Comparison of ENCODE assay signal across 9 cellular contexts in genomic region chr17:48626202-48626469, GRCh38. TPM values are rescaled to one million over a fixed set of nuclear protein-coding genes. Genes with fewer than 3 reads are reported as not detected.
A peak's percentile ranks its signal among the peaks of the same experiment; 100 is the strongest.
DNase-seq lines count a peak whose midpoint lies in the region; ATAC-seq and TF ChIP-seq lines count a peak whose summit lies in the region.
"Had no signal": no experiment of that assay in that cellular context is flagged by ENCODE, and none has a peak within 500 bp of the region (broad histone marks: within the 10 kb centered on the region; RNA-seq: fewer than 3 reads in every experiment).

Gene HOXB9, minus strand, starts transcription at chr17:48626358. Its CDS starts 89 bp downstream, at chr17:48626269.

- intact Hi-C loops in PC-3 (cut with micrococcal nuclease), result no loop called here
- intact Hi-C loops in prostate gland (cut with DNase I), result no loop called here

- H3K36me3 ChIP-seq in PC-3 (ENCODE audit: low read depth, low read length) (no peaks in the 10 kb centered on the region), prostate gland (no peaks in the 10 kb centered on the region)

- no peak for TF ChIP-seq POLR2A in prostate gland (IDR thresholded peaks at IDR 0.05)

- no TSS peak for BruUV-seq in PC-3 (replicated peaks; lab: Mats Ljungman, UMichigan)

- H4K20me1 ChIP-seq in PC-3 (ENCODE audit: low read length), result no peaks in the 10 kb centered on the region

- H3K9me3 ChIP-seq in PC-3 (ENCODE audit: low read length) (no peaks in the 10 kb centered on the region), prostate gland (no peaks in the 10 kb centered on the region)

- H3K4me1 ChIP-seq in PC-3 (ENCODE audit: insufficient read depth, low read length) (peaks cover 12% of the 10 kb centered on the region), prostate gland (replicated peaks) (peaks cover 9% of the 10 kb centered on the region)

- no peak for DNase-seq in Daoy (ENCODE audit: low read depth)
- DNase-seq in PC-3, result no peak
- no peak for DNase-seq in epithelial cell of prostate (ENCODE audit: low read depth, low spot score)
- DNase-seq in prostate gland (ENCODE audit: low spot score), result no peak
- no peak for DNase-seq in stimulated activated CD4-positive, alpha-beta T cell treated with anti-CD3 and anti-CD28 coated beads, Interleukin-15, amount 100 ng/mL, for 24 hours
- no peak for DNase-seq in activated CD4-positive, CD25-positive, alpha-beta regulatory T cell treated with anti-CD3 and anti-CD28 coated beads, Interleukin-2, amount 50 U/mL, for 72 hours
- DNase-seq in SK-N-DZ (ENCODE audit: low spot score), result no peak
- no peak for DNase-seq in NCI-H510A (lab: John Stamatoyannopoulos, UW)

- TF ChIP-seq CTCF in PC-3 (conservative IDR thresholded peaks at IDR 0.05; ENCODE audit: low read depth, low read length), result no peak
- no peak for TF ChIP-seq CTCF in prostate gland (IDR thresholded peaks at IDR 0.05)

- CTCF ChIA-PET in PC-3 (lab: Charles Lee), result interaction anchor here (0.6 kb wide), 1 partner anchor 10 kb away, joined by 3 read pairs; no protein-coding TSS in a partner anchor

- ATAC-seq in PC-3, result no peak

- H3K27me3 ChIP-seq in PC-3 (ENCODE audit: low read length) (peaks cover 64% of the 10 kb centered on the region), prostate gland (replicated peaks; ENCODE audit: insufficient read depth) (peaks cover 59% of the 10 kb centered on the region)

- no peaks in the 10 kb centered on the region for H3K79me2 ChIP-seq in PC-3 (ENCODE audit: low read length)

- under 1% methylated on average over 17 of the region's 19 CpGs for WGBS in prostate gland

- POLR2A ChIA-PET in PC-3 (lab: Charles Lee; ENCODE audit: unreplicated experiment), result interaction anchor here (0.5 to 0.7 kb wide), 6 partner anchors 11 to 125 kb away, joined by 3 to 26 read pairs (median 4); partner anchors contain the start of genes HOXB5 and HOXB8

- no peaks in the 10 kb centered on the region for H3K9me2 ChIP-seq in PC-3 (replicated peaks; ENCODE audit: low read length)

- H3K4me2 ChIP-seq in PC-3 (ENCODE audit: low read length), result peak within 1 kb of the TSS; percentile 85

- H3F3A ChIP-seq in PC-3 (ENCODE audit: low read length, unreplicated experiment), result no peaks in the 10 kb centered on the region

- H3K9ac ChIP-seq in PC-3 (ENCODE audit: low read length), result peak within 1 kb of the TSS; percentile 54

- peak within 1 kb of the TSS; percentile 88 for H2AFZ ChIP-seq in PC-3 (ENCODE audit: low read length)

- H3K27ac ChIP-seq in PC-3 (ENCODE audit: low read length) (no peak within 1 kb of the TSS), epithelial cell of prostate (peak within 1 kb of the TSS; percentile 48), prostate gland (no peak within 1 kb of the TSS)

- H3K4me3 ChIP-seq in PC-3 (ENCODE audit: low read length), result peak within 1 kb of the TSS; percentile 70
- H3K4me3 ChIP-seq in prostate gland, result peak within 1 kb of the TSS; percentile 5 to 21

RNA-seq across cellular contexts. Expression of gene HOXB9, which starts in this region (rescaled TPM):
- total RNA-seq in Daoy (2014; rRNA removed; shearing (Covaris generic)), result 4.7 and 10.6 TPM in 2 replicates
- total RNA-seq in PC-3 (2014; rRNA removed), result 7.0 and 8.3 TPM in 2 replicates
- total RNA-seq in prostate gland, result under 1 TPM; 0.09 to 0.68 TPM
- not detected in 2 replicates for polyA plus RNA-seq in SK-N-DZ (2014; cell fraction: cytosol; rRNA removed)
- polyA plus RNA-seq in SK-N-DZ (2014; cell fraction: nucleus; rRNA removed), result not detected in 2 replicates
- total RNA-seq: mononuclear cell had no signal
